ENCODE assay signal across 31 cellular contexts in the genomic region with DNA sequence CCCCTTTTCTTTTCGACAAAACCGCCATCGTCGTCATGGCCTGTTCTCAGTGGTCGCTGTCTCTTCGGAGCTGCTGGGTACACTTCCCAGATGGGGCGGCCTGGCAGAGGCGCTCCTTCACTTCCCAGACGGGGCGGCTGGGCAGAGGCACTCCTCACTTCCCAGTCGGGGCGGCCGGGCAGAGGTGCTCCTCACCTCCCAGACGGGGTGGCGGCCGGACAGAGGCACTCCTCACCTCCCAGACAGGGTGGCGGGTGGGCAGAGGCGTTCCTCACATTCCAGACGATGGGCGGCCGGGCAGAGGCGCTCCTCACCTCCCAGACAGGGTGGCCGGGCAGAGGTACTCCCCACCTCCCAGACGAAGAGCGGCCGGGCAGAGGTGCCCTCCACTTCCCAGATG.
"Had no signal": no experiment of that assay in that cellular context is flagged by ENCODE, and none has a peak within 500 bp of the region (broad histone marks: within the 10 kb centered on the region; RNA-seq: fewer than 3 reads in every experiment).

No MANE protein-coding gene starts in this region.

- H3K4me3 Mint-ChIP-seq: activated B cell treated with CpG ODN at 0.5 μM for 24 hours; activated CD4-positive, alpha-beta memory T cell treated with anti-CD3 and anti-CD28 coated beads for 36 hours; activated CD4-positive, alpha-beta T cell treated with anti-CD3 and anti-CD28 coated beads, Interleukin-2, amount 10 ng/mL, durations not matched to agents 24 days and 14 days; activated CD8-positive, alpha-beta T cell treated with anti-CD3 and anti-CD28 coated beads for 36 hours; activated naive CD4-positive, alpha-beta T cell treated with anti-CD3 and anti-CD28 coated beads for 36 hours; activated naive CD8-positive, alpha-beta T cell treated with anti-CD3 and anti-CD28 coated beads for 36 hours; activated T-cell treated with anti-CD3 and anti-CD28 coated beads, Interleukin-2, amount 50 U/mL, for 4 hours; activated T-cell treated with anti-CD3 and anti-CD28 coated beads, Interleukin-2, amount 50 U/mL, for 72 hours; activated T-helper 1 cell treated with anti-CD3 and anti-CD28 coated beads, Interleukin-12 subunit alpha, Interleukin-12 subunit beta, Interleukin-2, Interleukin-4 antibody, amounts not matched to agents 30 ng/mL and 10 ng/mL and 1 ng/mL, durations not matched to agents 14 hours and 24 hours and 36 hours; activated T-helper 17 cell treated with anti-CD3 and anti-CD28 coated beads, Interleukin-2, amount 50 U/mL, for 72 hours; T-helper 1 cell treated with Interleukin-12 subunit alpha and Interleukin-12 subunit beta and Interleukin-4 antibody, amounts not matched to agents 30 μg/mL and 1 μg/mL, for 36 hours; T-helper 2 cell treated with Interferon-gamma antibody and Interleukin-4, amounts not matched to agents 5 μg/mL and 100 μg/mL, for 36 hours had no signal

- H3K4me1 Mint-ChIP-seq: activated B cell treated with CpG ODN at 0.5 μM for 24 hours; activated T-helper 17 cell treated with anti-CD3 and anti-CD28 coated beads, Interleukin-2, amount 50 U/mL, for 72 hours had no signal

- H3K9me3 Mint-ChIP-seq: activated B cell treated with CpG ODN at 0.5 μM for 24 hours; activated CD4-positive, alpha-beta memory T cell treated with anti-CD3 and anti-CD28 coated beads for 36 hours; activated CD4-positive, alpha-beta T cell treated with anti-CD3 and anti-CD28 coated beads, Interleukin-2, amount 10 ng/mL, durations not matched to agents 24 days and 14 days; activated CD8-positive, alpha-beta T cell treated with anti-CD3 and anti-CD28 coated beads for 36 hours; activated naive CD4-positive, alpha-beta T cell treated with anti-CD3 and anti-CD28 coated beads for 36 hours; activated naive CD4-positive, alpha-beta T cell treated with anti-CD3 and anti-CD28 coated beads, Interleukin-2, amount 50 U/mL, for 72 hours; activated naive CD8-positive, alpha-beta T cell treated with anti-CD3 and anti-CD28 coated beads for 36 hours; activated T-cell treated with anti-CD3 and anti-CD28 coated beads, Interleukin-2, amount 50 U/mL, for 4 hours; activated T-cell treated with anti-CD3 and anti-CD28 coated beads, Interleukin-2, amount 50 U/mL, for 72 hours; activated T-helper 1 cell treated with anti-CD3 and anti-CD28 coated beads, Interleukin-12 subunit alpha, Interleukin-12 subunit beta, Interleukin-2, Interleukin-4 antibody, amounts not matched to agents 30 ng/mL and 10 ng/mL and 1 ng/mL, durations not matched to agents 14 hours and 24 hours and 36 hours; activated T-helper 17 cell treated with anti-CD3 and anti-CD28 coated beads, Interleukin-2, amount 50 U/mL, for 72 hours; T-helper 1 cell treated with Interleukin-12 subunit alpha and Interleukin-12 subunit beta and Interleukin-4 antibody, amounts not matched to agents 30 μg/mL and 1 μg/mL, for 36 hours; T-helper 2 cell treated with Interferon-gamma antibody and Interleukin-4, amounts not matched to agents 5 μg/mL and 100 μg/mL, for 36 hours had no signal

- H3K27ac Mint-ChIP-seq: activated B cell treated with CpG ODN at 0.5 μM for 24 hours; activated CD4-positive, alpha-beta memory T cell treated with anti-CD3 and anti-CD28 coated beads for 36 hours; activated CD4-positive, alpha-beta T cell treated with anti-CD3 and anti-CD28 coated beads, Interleukin-2, amount 10 ng/mL, durations not matched to agents 24 days and 14 days; activated CD8-positive, alpha-beta T cell treated with anti-CD3 and anti-CD28 coated beads for 36 hours; activated naive CD4-positive, alpha-beta T cell treated with anti-CD3 and anti-CD28 coated beads for 36 hours; activated naive CD4-positive, alpha-beta T cell treated with anti-CD3 and anti-CD28 coated beads, Interleukin-2, amount 50 U/mL, for 72 hours; activated naive CD8-positive, alpha-beta T cell treated with anti-CD3 and anti-CD28 coated beads for 36 hours; activated T-cell treated with anti-CD3 and anti-CD28 coated beads, Interleukin-2, amount 50 U/mL, for 72 hours; activated T-helper 1 cell treated with anti-CD3 and anti-CD28 coated beads, Interleukin-12 subunit alpha, Interleukin-12 subunit beta, Interleukin-2, Interleukin-4 antibody, amounts not matched to agents 30 ng/mL and 10 ng/mL and 1 ng/mL, durations not matched to agents 14 hours and 24 hours and 36 hours; activated T-helper 17 cell treated with anti-CD3 and anti-CD28 coated beads, Interleukin-2, amount 50 U/mL, for 72 hours; T-helper 1 cell treated with Interleukin-12 subunit alpha and Interleukin-12 subunit beta and Interleukin-4 antibody, amounts not matched to agents 30 μg/mL and 1 μg/mL, for 36 hours; T-helper 2 cell treated with Interferon-gamma antibody and Interleukin-4, amounts not matched to agents 5 μg/mL and 100 μg/mL, for 36 hours had no signal

- H3K27me3 Mint-ChIP-seq: activated B cell treated with CpG ODN at 0.5 μM for 24 hours; activated CD4-positive, alpha-beta memory T cell treated with anti-CD3 and anti-CD28 coated beads for 36 hours; activated CD4-positive, alpha-beta T cell treated with anti-CD3 and anti-CD28 coated beads, Interleukin-2, amount 10 ng/mL, durations not matched to agents 24 days and 14 days; activated CD8-positive, alpha-beta T cell treated with anti-CD3 and anti-CD28 coated beads for 36 hours; activated naive CD8-positive, alpha-beta T cell treated with anti-CD3 and anti-CD28 coated beads for 36 hours; activated T-helper 17 cell treated with anti-CD3 and anti-CD28 coated beads, Interleukin-2, amount 50 U/mL, for 72 hours had no signal

- DNase-seq: activated B cell treated with CpG ODN at 0.5 μM for 24 hours; activated CD4-positive, alpha-beta memory T cell treated with anti-CD3 and anti-CD28 coated beads for 36 hours; activated CD4-positive, alpha-beta T cell treated with anti-CD3 and anti-CD28 coated beads for 4 hours; activated CD4-positive, alpha-beta T cell treated with anti-CD3 and anti-CD28 coated beads, Interleukin-2, amount 10 ng/mL, durations not matched to agents 24 days and 14 days; activated CD4-positive, alpha-beta T cell treated with anti-CD3 and anti-CD28 coated beads, Interleukin-2, amount 50 U/mL, for 1 hour; activated CD4-positive, alpha-beta T cell treated with anti-CD3 and anti-CD28 coated beads, Interleukin-2, amount 50 U/mL, for 4 hours; activated CD4-positive, CD25-positive, alpha-beta regulatory T cell treated with anti-CD3 and anti-CD28 coated beads, Interleukin-2, amount 50 U/mL, for 72 hours; activated CD8-positive, alpha-beta memory T cell treated with anti-CD3 and anti-CD28 coated beads, Interleukin-2, amount 50 U/mL, for 4 hours; activated CD8-positive, alpha-beta T cell treated with anti-CD3 and anti-CD28 coated beads for 36 hours; activated effector memory CD4-positive, alpha-beta T cell treated with anti-CD3 and anti-CD28 coated beads, Interleukin-2, amount 50 U/mL, for 16 hours; activated naive CD4-positive, alpha-beta T cell; activated naive CD4-positive, alpha-beta T cell treated with anti-CD3 and anti-CD28 coated beads for 36 hours; activated naive CD4-positive, alpha-beta T cell treated with anti-CD3 and anti-CD28 coated beads, Interleukin-2, amount 50 U/mL, for 16 hours; activated naive CD8-positive, alpha-beta T cell treated with anti-CD3 and anti-CD28 coated beads for 36 hours; activated T-cell treated with anti-CD3 and anti-CD28 coated beads for 4 hours; activated T-cell treated with anti-CD3 and anti-CD28 coated beads, Interleukin-2, amount 50 U/mL, for 1 hour; activated T-cell treated with anti-CD3 and anti-CD28 coated beads, Interleukin-2, amount 50 U/mL, for 4 hours; activated T-cell treated with anti-CD3 and anti-CD28 coated beads, Interleukin-2, amount 50 U/mL, for 72 hours; adrenal gland; amniotic stem cell; body of pancreas; brain microvascular endothelial cell; central memory CD4-positive, alpha-beta T cell; T-helper 1 cell; T-helper 2 cell; T-helper 9 cell had no signal

- H3K36me3 Mint-ChIP-seq: activated naive CD4-positive, alpha-beta T cell treated with anti-CD3 and anti-CD28 coated beads, Interleukin-2, amount 50 U/mL, for 72 hours had no signal

- ATAC-seq: activated CD8-positive, alpha-beta T cell treated with anti-CD3 and anti-CD28 coated beads for 36 hours; activated naive CD4-positive, alpha-beta T cell treated with anti-CD3 and anti-CD28 coated beads, Interleukin-2, amount 50 U/mL, for 72 hours; activated T-cell treated with anti-CD3 and anti-CD28 coated beads, Interleukin-2, amount 50 U/mL, for 4 hours; activated T-cell treated with anti-CD3 and anti-CD28 coated beads, Interleukin-2, amount 50 U/mL, for 72 hours; activated T-helper 17 cell treated with anti-CD3 and anti-CD28 coated beads, Interleukin-2, amount 50 U/mL, for 72 hours; body of pancreas had no signal
